ENCODE assay signal across 3 cellular contexts in the genomic region with DNA sequence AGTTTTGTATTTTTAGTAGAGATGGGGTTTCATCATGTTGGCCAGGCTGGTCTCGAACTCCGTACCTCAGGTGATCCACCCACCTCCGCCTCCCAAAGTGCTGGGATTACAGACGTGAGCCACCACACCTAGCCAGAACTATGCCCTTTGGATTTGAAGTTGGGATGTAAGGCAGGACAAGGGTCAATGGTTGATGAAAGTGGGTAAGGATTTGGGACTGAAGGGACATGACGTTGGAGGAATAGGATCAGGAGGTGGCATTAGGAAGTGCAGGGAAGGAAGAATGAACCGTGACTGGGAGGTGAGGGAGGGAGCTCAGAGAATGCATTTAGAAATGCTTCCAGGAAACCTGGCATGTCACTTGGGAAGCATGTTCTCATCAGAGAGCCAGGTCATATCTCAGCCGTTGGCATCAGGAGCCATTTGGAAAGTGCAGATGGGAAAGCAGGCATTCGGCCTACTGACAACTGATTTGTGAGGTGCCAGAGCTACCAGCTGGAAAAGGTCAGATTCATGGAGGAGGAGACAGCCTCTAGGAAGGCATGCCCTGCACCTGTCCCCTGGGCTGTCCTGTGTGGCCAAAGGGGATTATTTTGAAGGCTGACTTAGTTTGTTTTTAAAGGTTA.
TF ChIP-seq lines count a peak whose summit lies in the region.

No MANE protein-coding gene starts in this region.

TF ChIP-seq in liver, 16 proteins besides CTCF, POLR2A, EP300 and RAD21:
- TF ChIP-seq NR2F2 (IDR thresholded peaks at IDR 0.05) (no peak), FOXA2 (IDR thresholded peaks at IDR 0.05) (no peak), HNF4A (conservative IDR thresholded peaks at IDR 0.05) (peak; percentile 72 to 78), GABPA (IDR thresholded peaks at IDR 0.05 in 1 of 2, conservative IDR thresholded peaks at IDR 0.05 in 1 of 2) (peak in 1 of 2 donors; percentile 22), RXRA (IDR thresholded peaks at IDR 0.05) (peak in 1 of 2 donors; percentile 46), HNF4G (IDR thresholded peaks at IDR 0.05) (peak; percentile 59), JUND (IDR thresholded peaks at IDR 0.05) (no peak), SP1 (IDR thresholded peaks at IDR 0.05) (peak; percentile 61), YY1 (IDR thresholded peaks at IDR 0.05) (peak; percentile 65)
- TF ChIP-seq, protein P1, sequence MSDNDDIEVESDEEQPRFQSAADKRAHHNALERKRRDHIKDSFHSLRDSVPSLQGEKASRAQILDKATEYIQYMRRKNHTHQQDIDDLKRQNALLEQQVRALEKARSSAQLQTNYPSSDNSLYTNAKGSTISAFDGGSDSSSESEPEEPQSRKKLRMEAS (IDR thresholded peaks at IDR 0.05): peak; percentile 44
- TF ChIP-seq, protein P2, sequence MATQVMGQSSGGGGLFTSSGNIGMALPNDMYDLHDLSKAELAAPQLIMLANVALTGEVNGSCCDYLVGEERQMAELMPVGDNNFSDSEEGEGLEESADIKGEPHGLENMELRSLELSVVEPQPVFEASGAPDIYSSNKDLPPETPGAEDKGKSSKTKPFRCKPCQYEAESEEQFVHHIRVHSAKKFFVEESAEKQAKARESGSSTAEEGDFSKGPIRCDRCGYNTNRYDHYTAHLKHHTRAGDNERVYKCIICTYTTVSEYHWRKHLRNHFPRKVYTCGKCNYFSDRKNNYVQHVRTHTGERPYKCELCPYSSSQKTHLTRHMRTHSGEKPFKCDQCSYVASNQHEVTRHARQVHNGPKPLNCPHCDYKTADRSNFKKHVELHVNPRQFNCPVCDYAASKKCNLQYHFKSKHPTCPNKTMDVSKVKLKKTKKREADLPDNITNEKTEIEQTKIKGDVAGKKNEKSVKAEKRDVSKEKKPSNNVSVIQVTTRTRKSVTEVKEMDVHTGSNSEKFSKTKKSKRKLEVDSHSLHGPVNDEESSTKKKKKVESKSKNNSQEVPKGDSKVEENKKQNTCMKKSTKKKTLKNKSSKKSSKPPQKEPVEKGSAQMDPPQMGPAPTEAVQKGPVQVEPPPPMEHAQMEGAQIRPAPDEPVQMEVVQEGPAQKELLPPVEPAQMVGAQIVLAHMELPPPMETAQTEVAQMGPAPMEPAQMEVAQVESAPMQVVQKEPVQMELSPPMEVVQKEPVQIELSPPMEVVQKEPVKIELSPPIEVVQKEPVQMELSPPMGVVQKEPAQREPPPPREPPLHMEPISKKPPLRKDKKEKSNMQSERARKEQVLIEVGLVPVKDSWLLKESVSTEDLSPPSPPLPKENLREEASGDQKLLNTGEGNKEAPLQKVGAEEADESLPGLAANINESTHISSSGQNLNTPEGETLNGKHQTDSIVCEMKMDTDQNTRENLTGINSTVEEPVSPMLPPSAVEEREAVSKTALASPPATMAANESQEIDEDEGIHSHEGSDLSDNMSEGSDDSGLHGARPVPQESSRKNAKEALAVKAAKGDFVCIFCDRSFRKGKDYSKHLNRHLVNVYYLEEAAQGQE (IDR thresholded peaks at IDR 0.05): peak; percentile 25

TF ChIP-seq in HepG2, 621 proteins besides CTCF, POLR2A, EP300 and RAD21:
- no peak for TF ChIP-seq KDM4B (CRISPR knock-in tag; IDR thresholded peaks at IDR 0.05)
- no peak for TF ChIP-seq ZNF75D (CRISPR knock-in tag; IDR thresholded peaks at IDR 0.05; ENCODE audit: borderline replicate concordance)
- no peak for TF ChIP-seq SSRP1 (CRISPR knock-in tag; IDR thresholded peaks at IDR 0.05)
TF ChIP-seq in HepG2: peak in this region for 0.

TF ChIP-seq in K562, 482 proteins besides CTCF, POLR2A, EP300 and RAD21:
- TF ChIP-seq, protein P3, sequence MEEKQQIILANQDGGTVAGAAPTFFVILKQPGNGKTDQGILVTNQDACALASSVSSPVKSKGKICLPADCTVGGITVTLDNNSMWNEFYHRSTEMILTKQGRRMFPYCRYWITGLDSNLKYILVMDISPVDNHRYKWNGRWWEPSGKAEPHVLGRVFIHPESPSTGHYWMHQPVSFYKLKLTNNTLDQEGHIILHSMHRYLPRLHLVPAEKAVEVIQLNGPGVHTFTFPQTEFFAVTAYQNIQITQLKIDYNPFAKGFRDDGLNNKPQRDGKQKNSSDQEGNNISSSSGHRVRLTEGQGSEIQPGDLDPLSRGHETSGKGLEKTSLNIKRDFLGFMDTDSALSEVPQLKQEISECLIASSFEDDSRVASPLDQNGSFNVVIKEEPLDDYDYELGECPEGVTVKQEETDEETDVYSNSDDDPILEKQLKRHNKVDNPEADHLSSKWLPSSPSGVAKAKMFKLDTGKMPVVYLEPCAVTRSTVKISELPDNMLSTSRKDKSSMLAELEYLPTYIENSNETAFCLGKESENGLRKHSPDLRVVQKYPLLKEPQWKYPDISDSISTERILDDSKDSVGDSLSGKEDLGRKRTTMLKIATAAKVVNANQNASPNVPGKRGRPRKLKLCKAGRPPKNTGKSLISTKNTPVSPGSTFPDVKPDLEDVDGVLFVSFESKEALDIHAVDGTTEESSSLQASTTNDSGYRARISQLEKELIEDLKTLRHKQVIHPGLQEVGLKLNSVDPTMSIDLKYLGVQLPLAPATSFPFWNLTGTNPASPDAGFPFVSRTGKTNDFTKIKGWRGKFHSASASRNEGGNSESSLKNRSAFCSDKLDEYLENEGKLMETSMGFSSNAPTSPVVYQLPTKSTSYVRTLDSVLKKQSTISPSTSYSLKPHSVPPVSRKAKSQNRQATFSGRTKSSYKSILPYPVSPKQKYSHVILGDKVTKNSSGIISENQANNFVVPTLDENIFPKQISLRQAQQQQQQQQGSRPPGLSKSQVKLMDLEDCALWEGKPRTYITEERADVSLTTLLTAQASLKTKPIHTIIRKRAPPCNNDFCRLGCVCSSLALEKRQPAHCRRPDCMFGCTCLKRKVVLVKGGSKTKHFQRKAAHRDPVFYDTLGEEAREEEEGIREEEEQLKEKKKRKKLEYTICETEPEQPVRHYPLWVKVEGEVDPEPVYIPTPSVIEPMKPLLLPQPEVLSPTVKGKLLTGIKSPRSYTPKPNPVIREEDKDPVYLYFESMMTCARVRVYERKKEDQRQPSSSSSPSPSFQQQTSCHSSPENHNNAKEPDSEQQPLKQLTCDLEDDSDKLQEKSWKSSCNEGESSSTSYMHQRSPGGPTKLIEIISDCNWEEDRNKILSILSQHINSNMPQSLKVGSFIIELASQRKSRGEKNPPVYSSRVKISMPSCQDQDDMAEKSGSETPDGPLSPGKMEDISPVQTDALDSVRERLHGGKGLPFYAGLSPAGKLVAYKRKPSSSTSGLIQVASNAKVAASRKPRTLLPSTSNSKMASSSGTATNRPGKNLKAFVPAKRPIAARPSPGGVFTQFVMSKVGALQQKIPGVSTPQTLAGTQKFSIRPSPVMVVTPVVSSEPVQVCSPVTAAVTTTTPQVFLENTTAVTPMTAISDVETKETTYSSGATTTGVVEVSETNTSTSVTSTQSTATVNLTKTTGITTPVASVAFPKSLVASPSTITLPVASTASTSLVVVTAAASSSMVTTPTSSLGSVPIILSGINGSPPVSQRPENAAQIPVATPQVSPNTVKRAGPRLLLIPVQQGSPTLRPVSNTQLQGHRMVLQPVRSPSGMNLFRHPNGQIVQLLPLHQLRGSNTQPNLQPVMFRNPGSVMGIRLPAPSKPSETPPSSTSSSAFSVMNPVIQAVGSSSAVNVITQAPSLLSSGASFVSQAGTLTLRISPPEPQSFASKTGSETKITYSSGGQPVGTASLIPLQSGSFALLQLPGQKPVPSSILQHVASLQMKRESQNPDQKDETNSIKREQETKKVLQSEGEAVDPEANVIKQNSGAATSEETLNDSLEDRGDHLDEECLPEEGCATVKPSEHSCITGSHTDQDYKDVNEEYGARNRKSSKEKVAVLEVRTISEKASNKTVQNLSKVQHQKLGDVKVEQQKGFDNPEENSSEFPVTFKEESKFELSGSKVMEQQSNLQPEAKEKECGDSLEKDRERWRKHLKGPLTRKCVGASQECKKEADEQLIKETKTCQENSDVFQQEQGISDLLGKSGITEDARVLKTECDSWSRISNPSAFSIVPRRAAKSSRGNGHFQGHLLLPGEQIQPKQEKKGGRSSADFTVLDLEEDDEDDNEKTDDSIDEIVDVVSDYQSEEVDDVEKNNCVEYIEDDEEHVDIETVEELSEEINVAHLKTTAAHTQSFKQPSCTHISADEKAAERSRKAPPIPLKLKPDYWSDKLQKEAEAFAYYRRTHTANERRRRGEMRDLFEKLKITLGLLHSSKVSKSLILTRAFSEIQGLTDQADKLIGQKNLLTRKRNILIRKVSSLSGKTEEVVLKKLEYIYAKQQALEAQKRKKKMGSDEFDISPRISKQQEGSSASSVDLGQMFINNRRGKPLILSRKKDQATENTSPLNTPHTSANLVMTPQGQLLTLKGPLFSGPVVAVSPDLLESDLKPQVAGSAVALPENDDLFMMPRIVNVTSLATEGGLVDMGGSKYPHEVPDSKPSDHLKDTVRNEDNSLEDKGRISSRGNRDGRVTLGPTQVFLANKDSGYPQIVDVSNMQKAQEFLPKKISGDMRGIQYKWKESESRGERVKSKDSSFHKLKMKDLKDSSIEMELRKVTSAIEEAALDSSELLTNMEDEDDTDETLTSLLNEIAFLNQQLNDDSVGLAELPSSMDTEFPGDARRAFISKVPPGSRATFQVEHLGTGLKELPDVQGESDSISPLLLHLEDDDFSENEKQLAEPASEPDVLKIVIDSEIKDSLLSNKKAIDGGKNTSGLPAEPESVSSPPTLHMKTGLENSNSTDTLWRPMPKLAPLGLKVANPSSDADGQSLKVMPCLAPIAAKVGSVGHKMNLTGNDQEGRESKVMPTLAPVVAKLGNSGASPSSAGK (IDR thresholded peaks at IDR 0.05): 0 out of 2 replicates have a peak, but pooled peaks have one; percentile 10
- TF ChIP-seq TSC22D4 (tag; IDR thresholded peaks at IDR 0.05): peak; percentile 12; the same call in 1 of the 2 replicates
- TF ChIP-seq EGR1 (conservative IDR thresholded peaks at IDR 0.05): 0 out of 2 replicates have a peak, but pooled peaks have one; percentile 8
- TF ChIP-seq HDGF (IDR thresholded peaks at IDR 0.05): 0 out of 2 replicates have a peak, but pooled peaks have one; percentile 21
- 0 out of 2 replicates have a peak, but pooled peaks have one; percentile 15 for TF ChIP-seq ZNF12 (CRISPR knock-in tag; IDR thresholded peaks at IDR 0.05)
- TF ChIP-seq YBX1 (IDR thresholded peaks at IDR 0.05): no peak
